In genomic region chr2:121821476-121822158, GRCh38 we compare ENCODE assay signal across 32 cellular contexts.
"Had no signal": no experiment of that assay in that cellular context is flagged by ENCODE, and none has a peak within 500 bp of the region (broad histone marks: within the 10 kb centered on the region; RNA-seq: fewer than 3 reads in every experiment).

No MANE protein-coding gene starts in this region.

- H3K27ac ChIP-seq: adrenal gland, body of pancreas, epithelial cell of prostate, esophagus squamous epithelium, foreskin keratinocyte, gastrocnemius medialis, heart left ventricle had no signal

- H3K36me3 ChIP-seq: adrenal gland, esophagus squamous epithelium, gastrocnemius medialis, heart left ventricle had no signal

- H3K27me3 ChIP-seq: adrenal gland, body of pancreas, esophagus squamous epithelium, foreskin keratinocyte, gastrocnemius medialis had no signal

- H3K4me3 Mint-ChIP-seq: activated CD4-positive, alpha-beta memory T cell treated with anti-CD3 and anti-CD28 coated beads, Interleukin-2, amount 10 ng/mL, durations not matched to agents 7 days and 5 days; activated CD4-positive, alpha-beta T cell treated with anti-CD3 and anti-CD28 coated beads for 36 hours; activated CD4-positive, alpha-beta T cell treated with anti-CD3 and anti-CD28 coated beads, Interleukin-2, amount 10 ng/mL, durations not matched to agents 24 days and 14 days; activated naive CD4-positive, alpha-beta T cell treated with anti-CD3 and anti-CD28 coated beads, Interleukin-2, amount 50 U/mL, for 24 hours; activated naive CD8-positive, alpha-beta T cell treated with anti-CD3 and anti-CD28 coated beads for 36 hours; activated naive CD8-positive, alpha-beta T cell treated with anti-CD3 and anti-CD28 coated beads, Interleukin-2, amount 50 U/mL, for 24 hours; activated T-cell treated with anti-CD3 and anti-CD28 coated beads, Interleukin-2, amount 50 U/mL, for 4 hours; activated T-helper 17 cell treated with anti-CD3 and anti-CD28 coated beads, Interleukin-2, amount 50 U/mL, for 72 hours; effector memory CD8-positive, alpha-beta T cell had no signal

- ATAC-seq: activated CD4-positive, alpha-beta T cell treated with anti-CD3 and anti-CD28 coated beads for 36 hours; activated naive CD8-positive, alpha-beta T cell treated with anti-CD3 and anti-CD28 coated beads, Interleukin-2, amount 50 U/mL, for 24 hours; activated T-cell treated with anti-CD3 and anti-CD28 coated beads, Interleukin-2, amount 50 U/mL, for 4 hours; activated T-helper 17 cell treated with anti-CD3 and anti-CD28 coated beads, Interleukin-2, amount 50 U/mL, for 72 hours; body of pancreas; effector memory CD8-positive, alpha-beta T cell; foreskin keratinocyte; gastrocnemius medialis; heart left ventricle had no signal

- H3K4me1 ChIP-seq: adrenal gland, body of pancreas, esophagus squamous epithelium, foreskin keratinocyte, gastrocnemius medialis, heart left ventricle had no signal

- H3K36me3 Mint-ChIP-seq: activated naive CD4-positive, alpha-beta T cell treated with anti-CD3 and anti-CD28 coated beads, Interleukin-2, amount 50 U/mL, for 24 hours had no signal

- H3K4me1 Mint-ChIP-seq: activated CD4-positive, alpha-beta memory T cell treated with anti-CD3 and anti-CD28 coated beads, Interleukin-2, amount 10 ng/mL, durations not matched to agents 7 days and 5 days; activated CD4-positive, alpha-beta T cell treated with anti-CD3 and anti-CD28 coated beads for 36 hours; activated CD4-positive, alpha-beta T cell treated with anti-CD3 and anti-CD28 coated beads, Interleukin-2, amount 10 ng/mL, durations not matched to agents 24 days and 14 days; activated naive CD4-positive, alpha-beta T cell treated with anti-CD3 and anti-CD28 coated beads, Interleukin-2, amount 50 U/mL, for 24 hours; activated naive CD8-positive, alpha-beta T cell treated with anti-CD3 and anti-CD28 coated beads for 36 hours; activated T-helper 17 cell treated with anti-CD3 and anti-CD28 coated beads, Interleukin-2, amount 50 U/mL, for 72 hours had no signal

- H3K27ac Mint-ChIP-seq: activated CD4-positive, alpha-beta memory T cell treated with anti-CD3 and anti-CD28 coated beads, Interleukin-2, amount 10 ng/mL, durations not matched to agents 7 days and 5 days; activated CD4-positive, alpha-beta T cell treated with anti-CD3 and anti-CD28 coated beads for 36 hours; activated CD4-positive, alpha-beta T cell treated with anti-CD3 and anti-CD28 coated beads, Interleukin-2, amount 10 ng/mL, durations not matched to agents 24 days and 14 days; activated naive CD4-positive, alpha-beta T cell treated with anti-CD3 and anti-CD28 coated beads, Interleukin-2, amount 50 U/mL, for 24 hours; activated naive CD8-positive, alpha-beta T cell treated with anti-CD3 and anti-CD28 coated beads for 36 hours; activated naive CD8-positive, alpha-beta T cell treated with anti-CD3 and anti-CD28 coated beads, Interleukin-2, amount 50 U/mL, for 24 hours; activated T-helper 17 cell treated with anti-CD3 and anti-CD28 coated beads, Interleukin-2, amount 50 U/mL, for 72 hours; effector memory CD8-positive, alpha-beta T cell had no signal

- H3K9me3 Mint-ChIP-seq: activated CD4-positive, alpha-beta memory T cell treated with anti-CD3 and anti-CD28 coated beads, Interleukin-2, amount 10 ng/mL, durations not matched to agents 7 days and 5 days; activated CD4-positive, alpha-beta T cell treated with anti-CD3 and anti-CD28 coated beads, Interleukin-2, amount 10 ng/mL, durations not matched to agents 24 days and 14 days; activated naive CD4-positive, alpha-beta T cell treated with anti-CD3 and anti-CD28 coated beads, Interleukin-2, amount 50 U/mL, for 24 hours; activated naive CD8-positive, alpha-beta T cell treated with anti-CD3 and anti-CD28 coated beads for 36 hours; activated naive CD8-positive, alpha-beta T cell treated with anti-CD3 and anti-CD28 coated beads, Interleukin-2, amount 50 U/mL, for 24 hours; activated T-cell treated with anti-CD3 and anti-CD28 coated beads, Interleukin-2, amount 50 U/mL, for 4 hours; activated T-helper 17 cell treated with anti-CD3 and anti-CD28 coated beads, Interleukin-2, amount 50 U/mL, for 72 hours; effector memory CD8-positive, alpha-beta T cell had no signal

- H3K9me3 ChIP-seq: adrenal gland, gastrocnemius medialis had no signal

- DNase-seq: activated CD4-positive, alpha-beta memory T cell treated with anti-CD3 and anti-CD28 coated beads, Interleukin-2, amount 10 ng/mL, durations not matched to agents 7 days and 5 days; activated CD4-positive, alpha-beta T cell treated with anti-CD3 and anti-CD28 coated beads for 36 hours; activated CD4-positive, alpha-beta T cell treated with anti-CD3 and anti-CD28 coated beads, Interleukin-2, amount 10 ng/mL, durations not matched to agents 24 days and 14 days; activated CD4-positive, alpha-beta T cell treated with anti-CD3 and anti-CD28 coated beads, Interleukin-2, amount 50 U/mL, for 4 hours; activated CD4-positive, CD25-positive, alpha-beta regulatory T cell; activated CD4-positive, CD25-positive, alpha-beta regulatory T cell treated with anti-CD3 and anti-CD28 coated beads, Interleukin-2, amount 50 U/mL, for 72 hours; activated CD8-positive, alpha-beta memory T cell treated with anti-CD3 and anti-CD28 coated beads for 24 hours; activated effector memory CD4-positive, alpha-beta T cell treated with Interleukin-2 at 50 U/mL for 16 hours; activated gamma-delta T cell treated with Interleukin-2 at 50 U/mL for 16 hours; activated naive CD4-positive, alpha-beta T cell treated with Interleukin-2 at 50 U/mL for 16 hours; activated naive CD8-positive, alpha-beta T cell treated with anti-CD3 and anti-CD28 coated beads for 36 hours; activated naive CD8-positive, alpha-beta T cell treated with anti-CD3 and anti-CD28 coated beads, Interleukin-2, amount 50 U/mL, for 24 hours; activated T-cell treated with anti-CD3 and anti-CD28 coated beads, Interleukin-2, amount 50 U/mL, for 4 hours; adrenal gland; amygdala; aorta; body of pancreas; caudate nucleus; cortex of kidney; dermis blood vessel endothelial cell; effector CD4-positive, alpha-beta T cell; effector memory CD8-positive, alpha-beta T cell; esophagus squamous epithelium; foreskin keratinocyte; gastrocnemius medialis; glutamatergic neuron; heart left ventricle; T-helper 2 cell had no signal

- H3K4me3 ChIP-seq: adrenal gland, body of pancreas, esophagus squamous epithelium, gastrocnemius medialis, heart left ventricle had no signal

- FAIRE-seq: colon had no signal
